1 cellular context compared by ENCODE assay signal in the genomic region with DNA sequence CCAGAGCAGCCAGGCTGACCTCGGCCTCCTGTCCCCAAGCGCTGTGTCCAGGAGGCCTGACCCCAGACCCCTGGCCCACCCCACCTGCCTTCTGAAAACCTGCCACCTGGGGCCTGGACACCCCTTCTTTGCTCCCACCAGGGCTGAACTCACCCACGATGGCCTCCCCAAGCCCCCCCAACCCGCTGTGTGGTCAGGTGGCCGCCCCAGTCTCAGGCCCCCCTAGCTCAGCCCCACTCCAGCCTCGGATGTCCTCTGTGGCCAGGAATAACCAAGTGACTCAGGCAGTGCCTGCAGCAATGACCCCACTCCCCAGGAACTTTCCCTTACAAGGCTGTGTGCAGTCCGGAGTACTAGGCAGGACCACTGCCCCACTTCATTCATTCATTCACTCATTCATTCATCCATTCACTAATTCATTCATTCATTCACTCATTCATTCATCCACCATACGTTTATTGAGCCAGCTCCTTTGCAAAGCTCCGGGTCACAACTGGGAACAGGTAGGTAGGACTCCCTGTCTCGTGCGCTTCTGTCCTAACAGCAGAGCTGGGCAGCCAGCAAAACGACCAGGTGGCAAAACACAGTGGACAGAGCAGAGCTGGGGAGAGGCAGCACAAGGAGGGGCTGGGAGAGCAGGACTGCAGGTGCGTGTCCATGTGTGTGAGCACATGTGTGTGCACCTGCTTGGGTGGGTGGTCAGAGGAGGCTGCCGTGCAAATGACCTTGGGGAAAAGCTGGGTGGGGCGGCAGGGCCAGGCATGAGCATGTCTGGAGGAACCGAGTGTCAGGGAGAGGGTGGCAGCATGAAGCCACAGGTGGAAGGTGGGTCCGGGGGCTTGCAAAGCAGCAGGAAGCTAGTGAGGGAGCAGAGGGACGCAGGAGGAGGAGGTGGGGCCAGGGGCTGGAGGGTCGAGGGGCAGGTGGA.
TF ChIP-seq lines count a peak whose summit lies in the region.

No MANE protein-coding gene starts in this region.

TF ChIP-seq in H1, 55 proteins besides CTCF, POLR2A, EP300 and RAD21:
- TF ChIP-seq KDM5A (IDR thresholded peaks at IDR 0.05; ENCODE audit: low read length) (no peak), CREB1 (IDR thresholded peaks at IDR 0.05) (no peak), RFX5 (IDR thresholded peaks at IDR 0.05; ENCODE audit: borderline replicate concordance, low read depth, low read length) (no peak), TAF7 (optimal IDR thresholded peaks at IDR 0.05; ENCODE audit: borderline replicate concordance, low read depth, low read length) (no peak)
